ENCODE assay signal across 12 cellular contexts in genomic region chr5:142235050-142235797, GRCh38.
DNase-seq lines count a peak whose midpoint lies in the region; ATAC-seq, FAIRE-seq and TF ChIP-seq lines count a peak whose summit lies in the region.
"Had no signal": no experiment of that assay in that cellular context is flagged by ENCODE, and none has a peak within 500 bp of the region (broad histone marks: within the 10 kb centered on the region; RNA-seq: fewer than 3 reads in every experiment).

No MANE protein-coding gene starts in this region.

- peaks cover 13% of the 10 kb centered on the region for H3K36me3 Mint-ChIP-seq in GM23338 (ENCODE audit: low read depth)

- POLR2A ChIA-PET in endothelial cell of umbilical vein (lab: Charles Lee), result interaction anchor here (0.6 to 0.7 kb wide), 2 partner anchors 14 to 292 kb away, joined by 3 read pairs; no protein-coding TSS in a partner anchor

- H3K9me3 Mint-ChIP-seq in GM23338, result peaks cover 5% of the 10 kb centered on the region; the same call in 2 of the 3 replicates

- H3K79me2 ChIP-seq in GM23338 (replicated peaks; ENCODE audit: insufficient read depth) (no peaks in the 10 kb centered on the region), endothelial cell of umbilical vein (ENCODE audit: control insufficient read depth, insufficient read depth, low read length) (no peaks in the 10 kb centered on the region), MM.1S (ENCODE audit: low read length) (no peaks in the 10 kb centered on the region)

- H3F3A ChIP-seq in GM23338 (replicated peaks; ENCODE audit: low read depth) (peaks cover 17% of the 10 kb centered on the region), MM.1S (ENCODE audit: insufficient read depth, low read length) (no peaks in the 10 kb centered on the region)

- peak overlapping the region; percentile 92 for H3K27ac Mint-ChIP-seq in GM23338

- H2AFZ ChIP-seq in GM23338, result no peak overlapping the region
- peak overlapping the region; percentile 80 for H2AFZ ChIP-seq in endothelial cell of umbilical vein (ENCODE audit: low read depth, low read length)
- H2AFZ ChIP-seq in MM.1S (ENCODE audit: low read length), result no peak overlapping the region

- H3K27ac ChIP-seq in GM23338 (ENCODE audit: low read depth), result peak overlapping the region; percentile 97
- H3K27ac ChIP-seq in endothelial cell of umbilical vein (ENCODE audit: insufficient read depth, low read depth, low read length), result peak overlapping the region; percentile 19
- H3K27ac ChIP-seq in effector memory CD4-positive, alpha-beta T cell (ENCODE audit: insufficient read depth, low read length, poor library complexity, severe bottlenecking), result no peak overlapping the region
- H3K27ac ChIP-seq in MM.1S (ENCODE audit: low read length), result no peak overlapping the region
- H3K27ac ChIP-seq: esophagus squamous epithelium had no signal

- H3K9me3 ChIP-seq in endothelial cell of umbilical vein (replicated peaks; ENCODE audit: control insufficient read depth, insufficient read depth, low read length), result no peaks in the 10 kb centered on the region
- no peaks in the 10 kb centered on the region for H3K9me3 ChIP-seq in effector memory CD4-positive, alpha-beta T cell (ENCODE audit: control insufficient read depth, low read length)
- H3K9me3 ChIP-seq in MM.1S (replicated peaks; ENCODE audit: insufficient read depth, low read length), result no peaks in the 10 kb centered on the region
- H3K9me3 ChIP-seq: esophagus squamous epithelium had no signal

- CTCF ChIA-PET in endothelial cell of umbilical vein (lab: Charles Lee), result interaction anchor here (0.8 to 1.7 kb wide), 6 partner anchors 11 to 88 kb away, joined by 3 to 4 read pairs (median 3); no protein-coding TSS in a partner anchor

- BruUV-seq in endothelial cell of umbilical vein (replicated peaks; lab: Mats Ljungman, UMichigan), result no TSS peak

- peak overlapping the region; percentile 65 for H3K4me2 ChIP-seq in GM23338
- no peak overlapping the region for H3K4me2 ChIP-seq in endothelial cell of umbilical vein (ENCODE audit: insufficient read depth, low read length)
- H3K4me2 ChIP-seq in MM.1S (ENCODE audit: low read depth, low read length), result no peak overlapping the region

- peaks cover 37% of the 10 kb centered on the region for H3K4me1 ChIP-seq in GM23338 (ENCODE audit: insufficient read depth)
- peaks cover 15% of the 10 kb centered on the region for H3K4me1 ChIP-seq in endothelial cell of umbilical vein (ENCODE audit: control insufficient read depth, extremely low read depth, insufficient read depth, low read length)
- H3K4me1 ChIP-seq in effector memory CD4-positive, alpha-beta T cell (ENCODE audit: control insufficient read depth, insufficient read depth, low read length, poor library complexity, severe bottlenecking), result no peaks in the 10 kb centered on the region
- no peaks in the 10 kb centered on the region for H3K4me1 ChIP-seq in MM.1S (ENCODE audit: low read length)
- H3K4me1 ChIP-seq: esophagus squamous epithelium had no signal

- peak; percentile 90 for DNase-seq in GM23338 (ENCODE audit: low spot score)
- peak; percentile 18 for DNase-seq in RKO (ENCODE audit: low spot score)
- peak; percentile 65 for DNase-seq in endothelial cell of umbilical vein (ENCODE audit: low read depth, low spot score)
- DNase-seq in sciatic nerve (ENCODE audit: low spot score), result no peak
- no peak for DNase-seq in effector memory CD4-positive, alpha-beta T cell
- DNase-seq in LoVo (ENCODE audit: low spot score), result no peak
- no peak for DNase-seq in MM.1S
- DNase-seq: activated gamma-delta T cell treated with Interleukin-2 at 50 U/mL for 16 hours, esophagus squamous epithelium, GOT3, SW 1271 had no signal

- H3K9ac ChIP-seq in endothelial cell of umbilical vein (replicated peaks; ENCODE audit: extremely low read depth, insufficient read depth, low read length) (peak overlapping the region; percentile 48), MM.1S (ENCODE audit: low read length) (no peak overlapping the region)

- H4K20me1 ChIP-seq in GM23338 (replicated peaks; ENCODE audit: insufficient read depth) (no peaks in the 10 kb centered on the region), endothelial cell of umbilical vein (replicated peaks; ENCODE audit: control insufficient read depth, extremely low read depth, insufficient read depth, low read length) (no peaks in the 10 kb centered on the region), MM.1S (ENCODE audit: insufficient read depth, low read length) (no peaks in the 10 kb centered on the region)

- no peaks in the 10 kb centered on the region; the same call in 1 of the 2 replicates for H3K36me3 ChIP-seq in GM23338 (ENCODE audit: insufficient read depth)
- H3K36me3 ChIP-seq in endothelial cell of umbilical vein (ENCODE audit: control insufficient read depth in 2 of 2, extremely low read depth in 1 of 2, insufficient read depth in 2 of 2, low read length in 2 of 2), result no peaks in the 10 kb centered on the region
- H3K36me3 ChIP-seq in effector memory CD4-positive, alpha-beta T cell (ENCODE audit: control insufficient read depth, insufficient read depth, low read length), result no peaks in the 10 kb centered on the region
- no peaks in the 10 kb centered on the region for H3K36me3 ChIP-seq in MM.1S (replicated peaks; ENCODE audit: insufficient read depth, low read length)
- H3K36me3 ChIP-seq: esophagus squamous epithelium had no signal

- peak overlapping the region; percentile 50; the same call in 1 of the 3 replicates for H3K4me3 Mint-ChIP-seq in GM23338

- H3K4me3 ChIP-seq in GM23338, result peak overlapping the region; percentile 12; the same call in 1 of the 2 replicates
- H3K4me3 ChIP-seq in endothelial cell of umbilical vein (replicated peaks in 1 of 3; ENCODE audit: insufficient read depth in 1 of 3, low read depth in 1 of 3, low read length in 3 of 3), result no peak overlapping the region
- H3K4me3 ChIP-seq in effector memory CD4-positive, alpha-beta T cell (ENCODE audit: insufficient read depth, low read depth, low read length, poor library complexity, severe bottlenecking), result no peak overlapping the region
- H3K4me3 ChIP-seq in MM.1S (ENCODE audit: low read length), result no peak overlapping the region
- H3K4me3 ChIP-seq: esophagus squamous epithelium had no signal

- TF ChIP-seq CTCF in GM23338 (conservative IDR thresholded peaks at IDR 0.05; ENCODE audit: low read depth in 2 of 2) (no peak), endothelial cell of umbilical vein (IDR thresholded peaks at IDR 0.05; ENCODE audit: extremely low read depth in 1 of 2, insufficient read depth in 1 of 2, low read depth in 1 of 2, low read length in 2 of 2) (no peak), MM.1S (IDR thresholded peaks at IDR 0.05; ENCODE audit: low read length) (no peak)

- no peaks in the 10 kb centered on the region for H3K27me3 ChIP-seq in GM23338 (ENCODE audit: insufficient read depth)
- no peaks in the 10 kb centered on the region for H3K27me3 ChIP-seq in endothelial cell of umbilical vein (ENCODE audit: control insufficient read depth in 2 of 2, insufficient read depth in 2 of 2, low read length in 2 of 2)
- H3K27me3 ChIP-seq in effector memory CD4-positive, alpha-beta T cell (replicated peaks; ENCODE audit: control insufficient read depth, insufficient read depth, low read length, poor library complexity, severe bottlenecking), result no peaks in the 10 kb centered on the region
- H3K27me3 ChIP-seq in MM.1S (replicated peaks; ENCODE audit: insufficient read depth, low read length), result no peaks in the 10 kb centered on the region

- no peaks in the 10 kb centered on the region for H3K9me2 ChIP-seq in GM23338 (ENCODE audit: insufficient read depth)
- no peaks in the 10 kb centered on the region for H3K9me2 ChIP-seq in MM.1S (replicated peaks; ENCODE audit: insufficient read depth, low read length)

- intact Hi-C loops in endothelial cell of umbilical vein (cut with micrococcal nuclease), result loop anchor here (1.0 to 5.0 kb wide), 4 partner anchors 16 to 83 kb away; no protein-coding TSS in a partner anchor
- intact Hi-C loops in sciatic nerve (cut with DNase I), result no loop called here

- FAIRE-seq in endothelial cell of umbilical vein (lab: Jason Lieb, UNC), result peak; percentile 71

- ATAC-seq in GM23338 (peak; percentile 95), sciatic nerve (peak; percentile 17), GM21381 (IDR thresholded peaks at IDR 0.05; ENCODE audit: unreplicated experiment) (no peak)

- no peak for TF ChIP-seq POLR2A in endothelial cell of umbilical vein (IDR thresholded peaks at IDR 0.05; ENCODE audit: low read depth, low read length)

- H3K27me3 Mint-ChIP-seq in GM23338 (ENCODE audit: insufficient read depth, low read depth, poor library complexity), result peaks cover 13% of the 10 kb centered on the region

- H3K9me1 ChIP-seq in endothelial cell of umbilical vein (replicated peaks; ENCODE audit: control insufficient read depth, extremely low read depth, insufficient read depth, low read length), result no peaks in the 10 kb centered on the region

- peaks cover 45% of the 10 kb centered on the region for H3K4me1 Mint-ChIP-seq in GM23338

- dilution Hi-C loops in endothelial cell of umbilical vein (cut with MboI; ENCODE audit: extremely low pct_ligation_motif_present, low sequenced_read_pairs), result no loop called here

TF ChIP-seq in GM23338, 12 proteins besides CTCF, POLR2A, EP300 and RAD21 (continues in another document):
- TF ChIP-seq ZNF114 (CRISPR knock-in tag; IDR thresholded peaks at IDR 0.05) (no peak), JUNB (IDR thresholded peaks at IDR 0.05; ENCODE audit: unreplicated experiment) (peak; percentile 47)
- TF ChIP-seq, protein P1, sequence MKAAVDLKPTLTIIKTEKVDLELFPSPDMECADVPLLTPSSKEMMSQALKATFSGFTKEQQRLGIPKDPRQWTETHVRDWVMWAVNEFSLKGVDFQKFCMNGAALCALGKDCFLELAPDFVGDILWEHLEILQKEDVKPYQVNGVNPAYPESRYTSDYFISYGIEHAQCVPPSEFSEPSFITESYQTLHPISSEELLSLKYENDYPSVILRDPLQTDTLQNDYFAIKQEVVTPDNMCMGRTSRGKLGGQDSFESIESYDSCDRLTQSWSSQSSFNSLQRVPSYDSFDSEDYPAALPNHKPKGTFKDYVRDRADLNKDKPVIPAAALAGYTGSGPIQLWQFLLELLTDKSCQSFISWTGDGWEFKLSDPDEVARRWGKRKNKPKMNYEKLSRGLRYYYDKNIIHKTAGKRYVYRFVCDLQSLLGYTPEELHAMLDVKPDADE (IDR thresholded peaks at IDR 0.05), result peak; percentile 53; the same call in 1 of the 2 replicates

TF ChIP-seq in endothelial cell of umbilical vein, 7 proteins besides CTCF, POLR2A, EP300 and RAD21:
- TF ChIP-seq JUN (IDR thresholded peaks at IDR 0.05; ENCODE audit: borderline replicate concordance, insufficient read depth, insufficient read length, low read depth) (peak; percentile 37), POLR2AphosphoS5 (IDR thresholded peaks at IDR 0.05; ENCODE audit: insufficient read depth, low read depth, low read length) (no peak)

Comparison
In these comparisons a context has a peak if more than half of its experiments do, and no peak if none do; other contexts are left out.
1. DNase-seq: peak in GM23338 (single experiment), RKO (single experiment) and endothelial cell of umbilical vein (single experiment); none in sciatic nerve (single experiment), effector memory CD4-positive, alpha-beta T cell (0 of 3), LoVo (single experiment) and MM.1S (single experiment).
2. H3K27ac ChIP-seq: peak in GM23338 (single experiment) and endothelial cell of umbilical vein (single experiment); none in effector memory CD4-positive, alpha-beta T cell (single experiment) and MM.1S (single experiment).